21 cellular contexts compared by ENCODE assay signal in genomic region chr11:29458252-29458651, GRCh38.
"Had no signal": no experiment of that assay in that cellular context is flagged by ENCODE, and none has a peak within 500 bp of the region (broad histone marks: within the 10 kb centered on the region; RNA-seq: fewer than 3 reads in every experiment).

No MANE protein-coding gene starts in this region.

- H3K4me3 ChIP-seq: SJSA1, SK-N-MC had no signal

- DNase-seq: KBM-7, MV-4-11, NCI-H1048, NCI-H1105, NCI-H1417 treated with DMSO at 0.1 percent for 48 hours, NCI-H187, NCI-H2029, NCI-H2081 treated with DMSO at 0.1 percent for 48 hours, NCI-H2171, NCI-H226, NCI-H446, NCI-H510A, NCI-H524 treated with DMSO at 0.1 percent for 48 hours, NCI-H69, NCI-H774, Right ventricle myocardium superior, RPMI8226, SIG-M5 had no signal

- H3K36me3 ChIP-seq: SJSA1 had no signal

- H3K9me3 ChIP-seq: SJSA1 had no signal

- H3K4me1 ChIP-seq: SJSA1 had no signal

- H3K27ac ChIP-seq: HL-60, SJSA1, SK-N-MC had no signal
